ENCODE assay signal across 1 cellular context in genomic region chr2:102258025-102258385, GRCh38.
TF ChIP-seq lines count a peak whose summit lies in the region.

No MANE protein-coding gene starts in this region.

TF ChIP-seq in IMR-90, 13 proteins besides CTCF, POLR2A, EP300 and RAD21 (continued from another document):
- no peak for TF ChIP-seq MAFK (IDR thresholded peaks at IDR 0.05; ENCODE audit: low read depth, low read length)
- no peak for TF ChIP-seq MXI1 (IDR thresholded peaks at IDR 0.05; ENCODE audit: borderline replicate concordance, low read depth, low read length)
- no peak for TF ChIP-seq FOS (IDR thresholded peaks at IDR 0.05; ENCODE audit: low read depth, low read length)
- TF ChIP-seq USF2 (IDR thresholded peaks at IDR 0.05; ENCODE audit: low read depth, low read length), result no peak
- no peak for TF ChIP-seq RFX5 (IDR thresholded peaks at IDR 0.05; ENCODE audit: low read depth, low read length)
- TF ChIP-seq BHLHE40 (IDR thresholded peaks at IDR 0.05; ENCODE audit: low read depth, low read length), result no peak
- no peak for TF ChIP-seq SMC3 (IDR thresholded peaks at IDR 0.05; ENCODE audit: low read depth, low read length)
- no peak for TF ChIP-seq NFE2L2 (IDR thresholded peaks at IDR 0.05; ENCODE audit: low read depth, low read length)
